In genomic region chr2:69926849-69927515, GRCh38 we compare ENCODE assay signal across 16 cellular contexts. TPM values are rescaled to one million over a fixed set of nuclear protein-coding genes. Genes with fewer than 3 reads are reported as not detected.
DNase-seq lines count a peak whose midpoint lies in the region; ATAC-seq, FAIRE-seq and TF ChIP-seq lines count a peak whose summit lies in the region.
"Had no signal": no experiment of that assay in that cellular context is flagged by ENCODE, and none has a peak within 500 bp of the region (broad histone marks: within the 10 kb centered on the region; RNA-seq: fewer than 3 reads in every experiment).

No MANE protein-coding gene starts in this region.

- H3K27ac ChIP-seq in breast epithelium, result no peak overlapping the region
- no peak overlapping the region for H3K27ac ChIP-seq in keratinocyte (ENCODE audit: control insufficient read depth, insufficient read depth, low read length)
- no peak overlapping the region for H3K27ac ChIP-seq in aorta (ENCODE audit: low read depth in 1 of 2, low read length in 2 of 2)
- H3K27ac ChIP-seq: testis had no signal

- peak; percentile 84 for DNase-seq in MCF 10A (ENCODE audit: unreplicated experiment)
- DNase-seq in breast epithelium (ENCODE audit: low spot score in 2 of 2), result no peak
- DNase-seq in amniotic epithelial cell (ENCODE audit: low read depth), result peak; percentile 91
- DNase-seq in keratinocyte (ENCODE audit: low read depth, low spot score), result no peak
- DNase-seq in aorta, result no peak
- no peak for DNase-seq in NCI-H526 (lab: John Stamatoyannopoulos, UW)
- no peak for DNase-seq in iPS-NIHi7 (ENCODE audit: extremely low spot score)
- DNase-seq: effector CD4-positive, alpha-beta T cell; hypothalamus; NCI-H1417; NCI-H446; testis had no signal

- H3K27me3 ChIP-seq in breast epithelium (no peaks in the 10 kb centered on the region), keratinocyte (ENCODE audit: control insufficient read depth, extremely low read depth, insufficient read depth, low read length) (no peaks in the 10 kb centered on the region), aorta (ENCODE audit: control insufficient read depth in 1 of 2, insufficient read depth in 2 of 2, low read length in 1 of 2) (no peaks in the 10 kb centered on the region)
- H3K27me3 ChIP-seq: testis had no signal

- H3K4me3 Mint-ChIP-seq in MCF 10A (ENCODE audit: unreplicated experiment), result no peak overlapping the region
- H3K4me3 Mint-ChIP-seq: activated T-helper 1 cell treated with anti-CD3 and anti-CD28 coated beads, Interleukin-12 subunit alpha, Interleukin-12 subunit beta, Interleukin-2, Interleukin-4 antibody, amounts not matched to agents 30 ng/mL and 10 ng/mL and 1 ng/mL, durations not matched to agents 14 hours and 24 hours and 36 hours; T-helper 2 cell treated with Interferon-gamma antibody and Interleukin-4, amounts not matched to agents 5 μg/mL and 100 μg/mL, for 36 hours had no signal

- intact Hi-C loops in MCF 10A (cut with micrococcal nuclease) (no loop called here), breast epithelium (cut with DNase I; ENCODE audit: low total_unique reads) (no loop called here), aorta (cut with DNase I) (no loop called here)

- ATAC-seq in aorta (ENCODE audit: low FRiP score) (peak; percentile 44), GM21737 (IDR thresholded peaks at IDR 0.05; ENCODE audit: unreplicated experiment) (no peak)

- peaks cover 10% of the 10 kb centered on the region for H3K4me1 Mint-ChIP-seq in MCF 10A (ENCODE audit: insufficient read depth, unreplicated experiment)

- H3K4me2 ChIP-seq in keratinocyte (ENCODE audit: control insufficient read depth, extremely low read depth, insufficient read depth, low read depth, low read length), result no peak overlapping the region

- no peaks in the 10 kb centered on the region for H3K36me3 ChIP-seq in breast epithelium
- peaks cover 12 to 27% of the 10 kb centered on the region in 2 experiments for H3K36me3 ChIP-seq in keratinocyte (ENCODE audit: control insufficient read depth in 2 of 2, extremely low read depth in 1 of 2, insufficient read depth in 2 of 2, low read length in 2 of 2)
- H3K36me3 ChIP-seq in aorta (ENCODE audit: control insufficient read depth in 1 of 2, insufficient read depth in 2 of 2, low read length in 1 of 2), result peaks cover 3 to 5% of the 10 kb centered on the region in 2 donors

- H3K4me3 ChIP-seq in breast epithelium, result no peak overlapping the region
- H3K4me3 ChIP-seq in keratinocyte (ENCODE audit: control insufficient read depth in 2 of 3, extremely low read depth in 1 of 3, insufficient read depth in 2 of 3, low read depth in 1 of 3, low read length in 3 of 3), result no peak overlapping the region
- no peak overlapping the region for H3K4me3 ChIP-seq in aorta (ENCODE audit: low read length in 2 of 2)
- H3K4me3 ChIP-seq: testis had no signal

- no peak for TF ChIP-seq POLR2A in breast epithelium (IDR thresholded peaks at IDR 0.05)

- H3K4me1 ChIP-seq in breast epithelium (no peaks in the 10 kb centered on the region), keratinocyte (ENCODE audit: control insufficient read depth, extremely low read depth, insufficient read depth, low read length) (peaks cover 6% of the 10 kb centered on the region), aorta (ENCODE audit: control insufficient read depth in 1 of 2, insufficient read depth in 2 of 2, low read length in 2 of 2) (no peaks in the 10 kb centered on the region)
- H3K4me1 ChIP-seq: Caco-2, testis had no signal

- no peak overlapping the region for H3K27ac Mint-ChIP-seq in MCF 10A (ENCODE audit: low read depth, unreplicated experiment)
- H3K27ac Mint-ChIP-seq: activated T-helper 1 cell treated with anti-CD3 and anti-CD28 coated beads, Interleukin-12 subunit alpha, Interleukin-12 subunit beta, Interleukin-2, Interleukin-4 antibody, amounts not matched to agents 30 ng/mL and 10 ng/mL and 1 ng/mL, durations not matched to agents 14 hours and 24 hours and 36 hours; T-helper 2 cell treated with Interferon-gamma antibody and Interleukin-4, amounts not matched to agents 5 μg/mL and 100 μg/mL, for 36 hours had no signal

- WGBS in aorta, 2 donors, result 81 to 82% methylated on average over 3 of the region's 3 CpGs

- TF ChIP-seq CTCF in MCF 10A (IDR thresholded peaks at IDR 0.05; ENCODE audit: unreplicated experiment) (no peak), breast epithelium (IDR thresholded peaks at IDR 0.05) (no peak), keratinocyte (optimal IDR thresholded peaks at IDR 0.05 in 1 of 3, IDR thresholded peaks at IDR 0.05 in 1 of 3, conservative IDR thresholded peaks at IDR 0.05 in 1 of 3; ENCODE audit: extremely low read depth in 1 of 3, insufficient read depth in 2 of 3, low read length in 3 of 3) (no peak)

- no peak overlapping the region for H2AFZ ChIP-seq in keratinocyte (ENCODE audit: control insufficient read depth, low read length)

- H3K9me1 ChIP-seq in keratinocyte (ENCODE audit: control insufficient read depth, extremely low read depth, insufficient read depth, low read length), result no peaks in the 10 kb centered on the region

- peaks cover 72% of the 10 kb centered on the region for H3K36me3 Mint-ChIP-seq in MCF 10A (ENCODE audit: insufficient read depth, unreplicated experiment)

- H3K27me3 Mint-ChIP-seq in MCF 10A (ENCODE audit: insufficient read depth, unreplicated experiment), result no peaks in the 10 kb centered on the region

- H3K9me3 Mint-ChIP-seq in MCF 10A (ENCODE audit: unreplicated experiment), result no peaks in the 10 kb centered on the region
- H3K9me3 Mint-ChIP-seq: activated T-helper 1 cell treated with anti-CD3 and anti-CD28 coated beads, Interleukin-12 subunit alpha, Interleukin-12 subunit beta, Interleukin-2, Interleukin-4 antibody, amounts not matched to agents 30 ng/mL and 10 ng/mL and 1 ng/mL, durations not matched to agents 14 hours and 24 hours and 36 hours; T-helper 2 cell treated with Interferon-gamma antibody and Interleukin-4, amounts not matched to agents 5 μg/mL and 100 μg/mL, for 36 hours had no signal

- H3K79me2 ChIP-seq in keratinocyte (ENCODE audit: control insufficient read depth, insufficient read depth, low read length), result no peaks in the 10 kb centered on the region

- no peak overlapping the region for H3K9ac ChIP-seq in keratinocyte (ENCODE audit: control insufficient read depth, extremely low read depth, insufficient read depth, low read length)

- peak; percentile 56 for FAIRE-seq in keratinocyte (lab: Jason Lieb, UNC)

- dilution Hi-C loops in keratinocyte (cut with MboI; ENCODE audit: extremely low pct_ligation_motif_present, low sequenced_read_pairs), result no loop called here

- POLR2A ChIA-PET in MCF 10A (lab: Yijun Ruan, JAX), result interaction anchor here (1.4 to 1.7 kb wide), 2 partner anchors 9 to 160 kb away, joined by 4 to 5 read pairs; no protein-coding TSS in a partner anchor

- BruUV-seq in MCF 10A (replicated peaks; lab: Mats Ljungman, UMichigan), result no TSS peak

- CTCF ChIA-PET in MCF 10A (lab: Yijun Ruan, JAX), result interaction anchor here (0.7 to 1.2 kb wide), 2 partner anchors 767 to 1318 kb away, joined by 3 to 4 read pairs; no protein-coding TSS in a partner anchor

- no peaks in the 10 kb centered on the region for H4K20me1 ChIP-seq in keratinocyte (ENCODE audit: control insufficient read depth, extremely low read depth, insufficient read depth, low read length)

- no peaks in the 10 kb centered on the region for H3K9me3 ChIP-seq in breast epithelium
- H3K9me3 ChIP-seq in keratinocyte (ENCODE audit: control insufficient read depth, low read depth, low read length), result no peaks in the 10 kb centered on the region
- no peaks in the 10 kb centered on the region for H3K9me3 ChIP-seq in aorta (ENCODE audit: control insufficient read depth, low read length)
- H3K9me3 ChIP-seq: Caco-2, testis had no signal

RNA-seq across cellular contexts. Expression of gene MXD1, which starts 12.1 kb away (rescaled TPM):
- total RNA-seq in MCF 10A (2022), result 63.6 and 71.8 TPM in 2 replicates
- total RNA-seq in breast epithelium, result 10 to 100 TPM in 2 of 3 donors, 1 to 10 TPM in 1; 5.8 to 17.3 (median 10.2) TPM
- 7.8 to 15.9 TPM (median 14.6 TPM) in 3 replicates for polyA plus RNA-seq in keratinocyte
- 93.2 TPM for polyA plus RNA-seq in keratinocyte (2011; ENCODE audit: low read depth)
- polyA plus RNA-seq in keratinocyte (2011; cell fraction: cytosol; rRNA removed), result 5.9 and 11.0 TPM in 2 replicates
- 24.3 and 31.4 TPM in 2 replicates for polyA plus RNA-seq in keratinocyte (2011; cell fraction: nucleus; rRNA removed)
- 4.0 and 29.3 TPM in 2 replicates for polyA plus RNA-seq in keratinocyte (2012; ENCODE audit: low replicate concordance)
- 12.2 to 18.0 TPM (median 13.0 TPM) in 3 replicates for polyA minus RNA-seq in keratinocyte
- 7.7 TPM for polyA minus RNA-seq in keratinocyte (2011; cell fraction: cytosol; rRNA and poly(A)+ RNA removed)
- 14.7 and 20.2 TPM in 2 replicates for polyA minus RNA-seq in keratinocyte (2011; cell fraction: nucleus; rRNA and poly(A)+ RNA removed)
- 10 to 100 TPM; 21.1 to 33.4 TPM for total RNA-seq in aorta
- 10 to 100 TPM in 1 of 2 donors, 1 to 10 TPM in 1; 5.3 to 11.3 TPM for polyA plus RNA-seq in aorta

RNA-seq across cellular contexts. Expression of gene SNRNP27, which starts 33.2 kb away (rescaled TPM):
- 68.9 and 81.0 TPM in 2 replicates for total RNA-seq in MCF 10A (2022)
- 10 to 100 TPM; 79.2 to 82.9 (median 80.0) TPM for total RNA-seq in breast epithelium
- 21.5 to 41.1 TPM (median 35.7 TPM) in 3 replicates for polyA plus RNA-seq in keratinocyte
- polyA plus RNA-seq in keratinocyte (2011; ENCODE audit: low read depth), result 31.7 TPM
- 29.9 and 36.6 TPM in 2 replicates for polyA plus RNA-seq in keratinocyte (2011; cell fraction: cytosol; rRNA removed)
- polyA plus RNA-seq in keratinocyte (2011; cell fraction: nucleus; rRNA removed), result 25.0 and 32.2 TPM in 2 replicates
- 27.2 and 37.6 TPM in 2 replicates for polyA plus RNA-seq in keratinocyte (2012; ENCODE audit: low replicate concordance)
- polyA minus RNA-seq in keratinocyte, result 2.6 to 5.7 TPM (median 3.3 TPM) in 3 replicates
- 18.0 TPM for polyA minus RNA-seq in keratinocyte (2011; cell fraction: cytosol; rRNA and poly(A)+ RNA removed)
- polyA minus RNA-seq in keratinocyte (2011; cell fraction: nucleus; rRNA and poly(A)+ RNA removed), result 4.3 and 10.0 TPM in 2 replicates
- total RNA-seq in aorta, result 10 to 100 TPM; 45.1 to 58.3 TPM
- polyA plus RNA-seq in aorta, result 10 to 100 TPM; 42.1 to 61.1 TPM

RNA-seq across cellular contexts. Expression of gene ASPRV1, which starts 34.4 kb away (rescaled TPM):
- total RNA-seq in MCF 10A (2022) (0.20 and 0.23 TPM in 2 replicates), breast epithelium (1 to 10 TPM; 1.6 to 4.5 (median 1.8) TPM), aorta (1 to 10 TPM; 1.9 to 3.4 TPM)
- polyA plus RNA-seq in keratinocyte (0.44 to 3.4 TPM (median 1.5 TPM) in 3 replicates), aorta (1 to 10 TPM; 1.1 to 2.0 TPM)
- 61.1 TPM for polyA plus RNA-seq in keratinocyte (2011; ENCODE audit: low read depth)
- 0.47 and 0.81 TPM in 2 replicates for polyA plus RNA-seq in keratinocyte (2011; cell fraction: cytosol; rRNA removed)
- polyA plus RNA-seq in keratinocyte (2011; cell fraction: nucleus; rRNA removed), result 0.92 and 3.1 TPM in 2 replicates
- polyA plus RNA-seq in keratinocyte (2012; ENCODE audit: low replicate concordance), result 3.2 and 228 TPM in 2 replicates
- 0.86 to 3.5 TPM (median 1.7 TPM) in 3 replicates for polyA minus RNA-seq in keratinocyte
- polyA minus RNA-seq in keratinocyte (2011; cell fraction: cytosol; rRNA and poly(A)+ RNA removed), result 0.96 TPM
- 3.3 and 6.2 TPM in 2 replicates for polyA minus RNA-seq in keratinocyte (2011; cell fraction: nucleus; rRNA and poly(A)+ RNA removed)

Comparison
In these comparisons a context has a peak if more than half of its experiments do, and no peak if none do; other contexts are left out.
1. DNase-seq: peak in MCF 10A (single experiment) and amniotic epithelial cell (single experiment); none in breast epithelium (0 of 2), keratinocyte (single experiment), aorta (0 of 2), NCI-H526 (0 of 2) and iPS-NIHi7 (single experiment).